ENCODE assay signal across 19 cellular contexts in the genomic region with DNA sequence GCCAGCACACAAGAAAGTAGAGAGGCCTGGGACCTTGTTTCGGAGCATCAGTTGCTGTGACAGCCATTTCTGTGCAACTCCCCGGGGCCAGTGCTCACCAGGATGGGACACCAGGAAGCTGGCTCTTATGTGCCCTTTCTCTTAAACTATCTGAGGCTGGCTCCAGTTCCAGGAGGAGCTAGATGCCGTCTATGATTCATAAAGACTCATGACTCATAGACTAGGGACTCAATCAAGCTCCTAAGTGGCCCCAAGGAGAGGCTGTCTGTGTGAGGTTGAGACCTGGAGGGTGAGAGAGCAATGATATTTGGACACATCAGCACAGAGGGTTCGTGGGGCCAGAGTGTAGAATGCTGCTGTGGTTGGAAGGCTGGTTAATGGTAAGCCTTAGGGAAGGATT.
DNase-seq lines count a peak whose midpoint lies in the region; ATAC-seq, FAIRE-seq and TF ChIP-seq lines count a peak whose summit lies in the region.
"Had no signal": no experiment of that assay in that cellular context is flagged by ENCODE, and none has a peak within 500 bp of the region (broad histone marks: within the 10 kb centered on the region; RNA-seq: fewer than 3 reads in every experiment).

No MANE protein-coding gene starts in this region.

- TF ChIP-seq CTCF in HCT116 (IDR thresholded peaks at IDR 0.05 in 2 of 3, conservative IDR thresholded peaks at IDR 0.05 in 1 of 3; ENCODE audit: borderline replicate concordance in 1 of 3, insufficient read depth in 1 of 3, low read depth in 2 of 3, low read length in 2 of 3) (no peak), left lung (IDR thresholded peaks at IDR 0.05) (no peak), glutamatergic neuron (IDR thresholded peaks at IDR 0.05; ENCODE audit: partially characterized antibody, unreplicated experiment) (no peak), D721Med (IDR thresholded peaks at IDR 0.05; ENCODE audit: insufficient read depth, missing control alignments) (no peak)

- no peak for TF ChIP-seq POLR2A in HCT116 (IDR thresholded peaks at IDR 0.05; ENCODE audit: borderline replicate concordance, extremely low read depth, insufficient read depth, insufficient read length)

- H3K79me2 ChIP-seq in HCT116 (ENCODE audit: insufficient read depth, low read length) = no peaks in the 10 kb centered on the region

- no peak overlapping the region for H3K4me2 ChIP-seq in HCT116 (ENCODE audit: low read length)

- intact Hi-C loops in HCT116 (cut with micrococcal nuclease) (no loop called here), left lung (cut with DNase I) (no loop called here)

- H3K4me3 Mint-ChIP-seq in glutamatergic neuron (ENCODE audit: unreplicated experiment) = no peak overlapping the region
- H3K4me3 Mint-ChIP-seq: CD4-positive, alpha-beta T cell had no signal

- peaks cover 9% of the 10 kb centered on the region for H3K4me1 Mint-ChIP-seq in glutamatergic neuron (ENCODE audit: low read depth, unreplicated experiment)

- ATAC-seq in HCT116 (peak; percentile 47), left lung (peak; percentile 63), HG03196 (IDR thresholded peaks at IDR 0.05; ENCODE audit: unreplicated experiment) (no peak)
- ATAC-seq: GM12878, K562, PC-3 had no signal

- no peaks in the 10 kb centered on the region for H3K9me3 Mint-ChIP-seq in glutamatergic neuron (ENCODE audit: unreplicated experiment)
- H3K9me3 Mint-ChIP-seq: CD4-positive, alpha-beta T cell had no signal

- H3K9ac ChIP-seq in HCT116 (ENCODE audit: low read length) = no peak overlapping the region

- H2AFZ ChIP-seq in HCT116 (ENCODE audit: low read depth, low read length, poor library complexity, severe bottlenecking) = no peak overlapping the region

- RAD21 ChIA-PET in HCT116 (lab: Charles Lee; ENCODE audit: low non-redundant PET in 1 of 2, low total read pairs in 2 of 2, uncharacterized antibody in 2 of 2, unreplicated experiment in 2 of 2) = no interaction called here

- FAIRE-seq in D721Med (lab: Jason Lieb, UNC) = no peak
- FAIRE-seq: GM12878, H1, K562 had no signal

- H3K27ac Mint-ChIP-seq in glutamatergic neuron (ENCODE audit: unreplicated experiment) = no peak overlapping the region
- H3K27ac Mint-ChIP-seq: CD4-positive, alpha-beta T cell had no signal

- H4K20me1 ChIP-seq in HCT116 (ENCODE audit: insufficient read depth) = no peaks in the 10 kb centered on the region

- TF ChIP-seq RAD21 in HCT116 (IDR thresholded peaks at IDR 0.05; ENCODE audit: low read depth) = no peak

- no peaks in the 10 kb centered on the region for H3K9me3 ChIP-seq in HCT116 (ENCODE audit: control insufficient read depth in 1 of 2, insufficient read depth in 1 of 2, low read depth in 1 of 2, low read length in 2 of 2)
- no peaks in the 10 kb centered on the region for H3K9me3 ChIP-seq in left lung
- H3K9me3 ChIP-seq: BE2C had no signal

- peak; percentile 42 for DNase-seq in COLO829 (ENCODE audit: low spot score)
- no peak for DNase-seq in HCT116 (ENCODE audit: low read depth, low spot score)
- peak; percentile 19 for DNase-seq in T1000 (lab: John Stamatoyannopoulos, UW)
- no peak for DNase-seq in left lung
- no peak for DNase-seq in glutamatergic neuron
- no peak for DNase-seq in cerebellar cortex (ENCODE audit: low spot score)
- no peak for DNase-seq in D721Med (ENCODE audit: insufficient read length, low spot score)
- DNase-seq: BE2C; CD4-positive, alpha-beta T cell; GDM1; NCI-H1436 treated with DMSO at 0.1 percent for 48 hours; NCI-H2029 treated with DMSO at 0.1 percent for 48 hours; NCI-H510A; NCI-H82; PC-3 had no signal

- CTCF ChIA-PET in HCT116 (lab: Charles Lee) = no interaction called here

- H3K27me3 ChIP-seq in HCT116 (ENCODE audit: insufficient read depth, low read length) = no peaks in the 10 kb centered on the region; the same call in 1 of the 2 replicates
- H3K27me3 ChIP-seq in left lung = no peaks in the 10 kb centered on the region

- no peaks in the 10 kb centered on the region for H3K9me2 ChIP-seq in HCT116 (ENCODE audit: insufficient read depth)

- H3K4me3 ChIP-seq in HCT116 (replicated peaks in 1 of 2; ENCODE audit: low read depth in 1 of 2, low read length in 2 of 2) (no peak overlapping the region), left lung (no peak overlapping the region)
- H3K4me3 ChIP-seq: GM12878, K562 had no signal

- H3K36me3 Mint-ChIP-seq in glutamatergic neuron (ENCODE audit: unreplicated experiment) = no peaks in the 10 kb centered on the region

- H3K27ac ChIP-seq in HCT116 (ENCODE audit: low read depth, low read length) (no peak overlapping the region), left lung (no peak overlapping the region)

- POLR2A ChIA-PET in HCT116 (lab: Charles Lee) = no interaction called here

- H3K36me3 ChIP-seq in HCT116 (ENCODE audit: control insufficient read depth in 1 of 2, insufficient read depth in 2 of 2, low read length in 2 of 2) (no peaks in the 10 kb centered on the region), left lung (no peaks in the 10 kb centered on the region)
- H3K36me3 ChIP-seq: BE2C had no signal

- H3K4me1 ChIP-seq in HCT116 (ENCODE audit: control insufficient read depth in 1 of 2, insufficient read depth in 2 of 2, low read length in 2 of 2) (no peaks in the 10 kb centered on the region), left lung (no peaks in the 10 kb centered on the region)
- H3K4me1 ChIP-seq: BE2C had no signal

- no peaks in the 10 kb centered on the region for H3K27me3 Mint-ChIP-seq in glutamatergic neuron (ENCODE audit: unreplicated experiment)

- no TSS peak for BruUV-seq in HCT116 (replicated peaks; lab: Mats Ljungman, UMichigan)

TF ChIP-seq in HCT116, 20 proteins besides CTCF, POLR2A, EP300 and RAD21:
- no peak for TF ChIP-seq JUND (IDR thresholded peaks at IDR 0.05)
- peak; percentile 24; the same call in 1 of the 2 replicates for TF ChIP-seq FOSL1 (IDR thresholded peaks at IDR 0.05; ENCODE audit: low read depth)

Comparison
In these comparisons a context has a peak if more than half of its experiments do, and no peak if none do; other contexts are left out.
1. DNase-seq: peak in COLO829 (single experiment) and T1000 (single experiment); none in HCT116 (single experiment), left lung (0 of 2), glutamatergic neuron (single experiment), cerebellar cortex (single experiment) and D721Med (single experiment).